In genomic region chr3:8366214-8366613, GRCh38 we compare ENCODE assay signal across 21 cellular contexts.
DNase-seq lines count a peak whose midpoint lies in the region; TF ChIP-seq lines count a peak whose summit lies in the region.
"Had no signal": no experiment of that assay in that cellular context is flagged by ENCODE, and none has a peak within 500 bp of the region (broad histone marks: within the 10 kb centered on the region; RNA-seq: fewer than 3 reads in every experiment).

No MANE protein-coding gene starts in this region.

- H3K4me2 ChIP-seq in BLaER1, result peak overlapping the region; percentile 85

- peaks cover 0 to 9% (median 4%) of the 10 kb centered on the region in 8 donors for H3K9me3 Mint-ChIP-seq in CD4-positive, alpha-beta memory T cell
- peaks cover 6% of the 10 kb centered on the region for H3K9me3 Mint-ChIP-seq in activated naive CD4-positive, alpha-beta T cell treated with anti-CD3 and anti-CD28 coated beads, Interleukin-2, amount 10 ng/mL, durations not matched to agents 7 days and 5 days

- no peak overlapping the region for H3K4me3 Mint-ChIP-seq in CD4-positive, alpha-beta memory T cell
- no peak overlapping the region for H3K4me3 Mint-ChIP-seq in activated naive CD4-positive, alpha-beta T cell treated with anti-CD3 and anti-CD28 coated beads, Interleukin-2, amount 10 ng/mL, durations not matched to agents 7 days and 5 days
- H3K4me3 Mint-ChIP-seq: B cell; CD4-positive, CD25-positive, alpha-beta regulatory T cell had no signal

- peaks cover 5 to 7% of the 10 kb centered on the region in 2 donors for H3K36me3 Mint-ChIP-seq in CD4-positive, alpha-beta memory T cell
- H3K36me3 Mint-ChIP-seq in activated naive CD4-positive, alpha-beta T cell treated with anti-CD3 and anti-CD28 coated beads, Interleukin-2, amount 10 ng/mL, durations not matched to agents 7 days and 5 days, result peaks cover 5% of the 10 kb centered on the region

- peaks cover 4 to 7% of the 10 kb centered on the region in 2 donors for H3K27me3 Mint-ChIP-seq in CD4-positive, alpha-beta memory T cell
- H3K27me3 Mint-ChIP-seq in activated naive CD4-positive, alpha-beta T cell treated with anti-CD3 and anti-CD28 coated beads, Interleukin-2, amount 10 ng/mL, durations not matched to agents 7 days and 5 days, result peaks cover 12% of the 10 kb centered on the region

- intact Hi-C loops in CD4-positive, alpha-beta memory T cell (cut with micrococcal nuclease), result no loop called here
- intact Hi-C loops in colonic mucosa (cut with DNase I), result no loop called here

- no peaks in the 10 kb centered on the region for H3K27me3 ChIP-seq in BLaER1
- no peaks in the 10 kb centered on the region for H3K27me3 ChIP-seq in CD4-positive, alpha-beta memory T cell (ENCODE audit: insufficient read depth, low read length)
- H3K27me3 ChIP-seq in colonic mucosa, result no peaks in the 10 kb centered on the region
- H3K27me3 ChIP-seq: MG63 had no signal

- POLR2A ChIA-PET in CD4-positive, alpha-beta memory T cell (lab: Charles Lee; ENCODE audit: partially characterized antibody), result no interaction called here

- H3K36me3 ChIP-seq in BLaER1 (peaks cover 41% of the 10 kb centered on the region), colonic mucosa (no peaks in the 10 kb centered on the region)
- no peaks in the 10 kb centered on the region for H3K36me3 ChIP-seq in CD4-positive, alpha-beta memory T cell (ENCODE audit: insufficient read depth, low read length)
- H3K36me3 ChIP-seq: MG63 had no signal

- H3K4me3 ChIP-seq in BLaER1 (peak overlapping the region; percentile 70), colonic mucosa (no peak overlapping the region)
- H3K4me3 ChIP-seq in CD4-positive, alpha-beta memory T cell (ENCODE audit: low read length in 2 of 2), result no peak overlapping the region
- H3K4me3 ChIP-seq: MG63 had no signal

- H3K27ac Mint-ChIP-seq in CD4-positive, alpha-beta memory T cell, result no peak overlapping the region
- no peak overlapping the region for H3K27ac Mint-ChIP-seq in activated naive CD4-positive, alpha-beta T cell treated with anti-CD3 and anti-CD28 coated beads, Interleukin-2, amount 10 ng/mL, durations not matched to agents 7 days and 5 days
- H3K27ac Mint-ChIP-seq: B cell had no signal

- CTCF ChIA-PET in CD4-positive, alpha-beta memory T cell (lab: Charles Lee; ENCODE audit: partially characterized antibody), result interaction anchor here (1.3 kb wide), 1 partner anchor 64 kb away, joined by 3 read pairs; no protein-coding TSS in a partner anchor
- CTCF ChIA-PET in activated naive CD4-positive, alpha-beta T cell treated with anti-CD3 and anti-CD28 coated beads, Interleukin-2, amount 10 ng/mL, durations not matched to agents 7 days and 5 days (lab: Charles Lee), result no interaction called here

- H3K4me1 Mint-ChIP-seq in CD4-positive, alpha-beta memory T cell, result peaks cover 0 to 12% (median 6%) of the 10 kb centered on the region in 4 donors
- no peaks in the 10 kb centered on the region for H3K4me1 Mint-ChIP-seq in activated naive CD4-positive, alpha-beta T cell treated with anti-CD3 and anti-CD28 coated beads, Interleukin-2, amount 10 ng/mL, durations not matched to agents 7 days and 5 days
- H3K4me1 Mint-ChIP-seq: B cell had no signal

- DNase-seq in OCI-M1 (lab: John Stamatoyannopoulos, UW) (peak; percentile 24), medulla oblongata (ENCODE audit: extremely low spot score) (peak; percentile 21), retina (peak; percentile 20), colonic mucosa (no peak), amniotic stem cell (lab: John Stamatoyannopoulos, UW) (no peak)
- DNase-seq in CD4-positive, alpha-beta memory T cell, result no peak
- DNase-seq in activated naive CD4-positive, alpha-beta T cell treated with anti-CD3 and anti-CD28 coated beads, Interleukin-2, amount 10 ng/mL, durations not matched to agents 7 days and 5 days, result no peak
- DNase-seq: CD4-positive, CD25-positive, alpha-beta regulatory T cell; COR-L47; DMS53; IMR-90; KG1; MG63; NCI-H1694; NCI-H2029 treated with DMSO at 0.1 percent for 48 hours; NCI-H2227 treated with DMSO at 0.1 percent for 48 hours; NCI-H69; SHP77 treated with DMSO at 0.1 percent for 48 hours had no signal

- peaks cover 83% of the 10 kb centered on the region for H3K4me1 ChIP-seq in BLaER1
- no peaks in the 10 kb centered on the region for H3K4me1 ChIP-seq in CD4-positive, alpha-beta memory T cell (ENCODE audit: insufficient read depth, low read length)
- H3K4me1 ChIP-seq in colonic mucosa, result no peaks in the 10 kb centered on the region

- H3K9ac ChIP-seq in BLaER1 (peak overlapping the region; percentile 94), colonic mucosa (ENCODE audit: low read depth in 2 of 2, low read length in 2 of 2) (no peak overlapping the region)

- H3K27ac ChIP-seq in BLaER1 (peak overlapping the region; percentile 99), colonic mucosa (no peak overlapping the region)
- H3K27ac ChIP-seq in CD4-positive, alpha-beta memory T cell (ENCODE audit: low read depth, low read length), result no peak overlapping the region
- H3K27ac ChIP-seq: SK-N-MC had no signal

- H3K9me3 ChIP-seq in BLaER1 (peaks cover 38% of the 10 kb centered on the region), colonic mucosa (no peaks in the 10 kb centered on the region)
- H3K9me3 ChIP-seq in CD4-positive, alpha-beta memory T cell (ENCODE audit: control insufficient read depth in 1 of 2, low read length in 2 of 2), result no peaks in the 10 kb centered on the region
- H3K9me3 ChIP-seq: MG63 had no signal

- H4K20me1 ChIP-seq in BLaER1, result no peaks in the 10 kb centered on the region

- TF ChIP-seq CTCF in colonic mucosa (IDR thresholded peaks at IDR 0.05), result no peak

Comparison
In these comparisons a context has a peak if more than half of its experiments do, and no peak if none do; other contexts are left out.
1. DNase-seq: peak in OCI-M1 (single experiment), medulla oblongata (single experiment) and retina (single experiment); none in CD4-positive, alpha-beta memory T cell (0 of 5), colonic mucosa (single experiment), activated naive CD4-positive, alpha-beta T cell treated with anti-CD3 and anti-CD28 coated beads, Interleukin-2, amount 10 ng/mL, durations not matched to agents 7 days and 5 days (single experiment) and amniotic stem cell (single experiment).